Comparison of ENCODE assay signal across 11 cellular contexts in genomic region chr10:124064676-124065075, GRCh38. TPM values are rescaled to one million over a fixed set of nuclear protein-coding genes. Genes with fewer than 3 reads are reported as not detected.
DNase-seq lines count a peak whose midpoint lies in the region; ATAC-seq, FAIRE-seq and TF ChIP-seq lines count a peak whose summit lies in the region.
"Had no signal": no experiment of that assay in that cellular context is flagged by ENCODE, and none has a peak within 500 bp of the region (broad histone marks: within the 10 kb centered on the region; RNA-seq: fewer than 3 reads in every experiment).

No MANE protein-coding gene starts in this region.

- H3K4me2 ChIP-seq in DOHH2 (ENCODE audit: low read length): peak overlapping the region; percentile 87

- TF ChIP-seq CTCF in DOHH2 (IDR thresholded peaks at IDR 0.05; ENCODE audit: low read depth, low read length, poor library complexity, severe bottlenecking) (no peak), pancreas (IDR thresholded peaks at IDR 0.05) (no peak)

- H3F3A ChIP-seq in DOHH2 (ENCODE audit: control insufficient read depth, insufficient read depth): peaks cover 26% of the 10 kb centered on the region

- no peaks in the 10 kb centered on the region for H3K9me2 ChIP-seq in DOHH2 (replicated peaks; ENCODE audit: control insufficient read depth, low read length)

- DNase-seq in NOMO-1 treated with DMSO at 0.1 percent for 48 hours (lab: John Stamatoyannopoulos, UW; ENCODE audit: unreplicated experiment): peak; percentile 70
- no peak for DNase-seq in caudate nucleus (lab: John Stamatoyannopoulos, UW)
- DNase-seq in pancreas: peak in 1 of 6 donors; percentile 22
- no peak for DNase-seq in stimulated activated CD4-positive, alpha-beta T cell treated with anti-CD3 and anti-CD28 coated beads, Interleukin-2, amount 100 ng/mL, for 24 hours
- DNase-seq in NCI-H1105 treated with DMSO at 0.1 percent for 48 hours (lab: John Stamatoyannopoulos, UW): no peak
- DNase-seq in MG63: no peak
- DNase-seq: GDM1, SW 1271 had no signal

- FAIRE-seq in pancreas (lab: Jason Lieb, UNC): no peak

- peaks cover 42% of the 10 kb centered on the region for H3K36me3 ChIP-seq in DOHH2 (ENCODE audit: control insufficient read depth, low read length)
- H3K36me3 ChIP-seq in pancreas: no peaks in the 10 kb centered on the region
- no peaks in the 10 kb centered on the region; the same call in 1 of the 2 replicates for H3K36me3 ChIP-seq in MG63

- intact Hi-C loops in pancreas (cut with DNase I): no loop called here

- H4K20me1 ChIP-seq in DOHH2 (ENCODE audit: control insufficient read depth, insufficient read depth, low read depth, low read length): no peaks in the 10 kb centered on the region

- H3K4me1 ChIP-seq in DOHH2 (ENCODE audit: control insufficient read depth, low read length) (peaks cover 84% of the 10 kb centered on the region), pancreas (peaks cover 0 to 25% (median 7%) of the 10 kb centered on the region in 3 donors)

- no peaks in the 10 kb centered on the region for H3K9me3 ChIP-seq in DOHH2 (ENCODE audit: control insufficient read depth, insufficient read depth, low read length)
- H3K9me3 ChIP-seq in pancreas: no peaks in the 10 kb centered on the region
- no peaks in the 10 kb centered on the region for H3K9me3 ChIP-seq in MG63

- H3K79me2 ChIP-seq in DOHH2 (ENCODE audit: control insufficient read depth, low read length): peaks cover 88% of the 10 kb centered on the region

- H3K27me3 ChIP-seq in DOHH2 (ENCODE audit: control insufficient read depth, low read length) (no peaks in the 10 kb centered on the region), pancreas (no peaks in the 10 kb centered on the region), MG63 (no peaks in the 10 kb centered on the region)

- H3K4me3 ChIP-seq in DOHH2 (ENCODE audit: low read length) (peak overlapping the region; percentile 48), pancreas (no peak overlapping the region), MG63 (no peak overlapping the region)
- H3K4me3 ChIP-seq: lung had no signal

- H3K27ac ChIP-seq in DOHH2 (ENCODE audit: low read depth, low read length): peak overlapping the region; percentile 99
- peak overlapping the region; percentile 52 for H3K27ac ChIP-seq in caudate nucleus (ENCODE audit: low read depth, low read length)
- H3K27ac ChIP-seq in pancreas: peak overlapping the region in 3 of 4 donors; percentile 31 to 72 (median 66)

- ATAC-seq in pancreas (peak in 1 of 4 donors; percentile 30), HG02763 (IDR thresholded peaks at IDR 0.05; ENCODE audit: unreplicated experiment) (no peak)

- WGBS in pancreas, 2 donors: 65 to 73% methylated on average over 6 of the region's 6 CpGs

RNA-seq across cellular contexts. Expression of gene CHST15, which starts 28.7 kb away (rescaled TPM):
- total RNA-seq in pancreas: 10 to 100 TPM in 5 of 6 donors, 1 to 10 TPM in 1; 9.4 to 17.3 (median 14.0) TPM
- 10 to 100 TPM in 1 of 2 donors, 1 to 10 TPM in 1; 4.8 to 12.4 TPM for polyA plus RNA-seq in pancreas
- total RNA-seq in MG63 (2014; rRNA removed; shearing (Covaris generic); ENCODE audit: low replicate concordance): 6.1 and 9.8 TPM in 2 replicates
